ENCODE assay signal across 19 cellular contexts in genomic region chr20:56003966-56004365, GRCh38. TPM values are rescaled to one million over a fixed set of nuclear protein-coding genes. Genes with fewer than 3 reads are reported as not detected.
DNase-seq lines count a peak whose midpoint lies in the region; ATAC-seq and TF ChIP-seq lines count a peak whose summit lies in the region.
"Had no signal": no experiment of that assay in that cellular context is flagged by ENCODE, and none has a peak within 500 bp of the region (broad histone marks: within the 10 kb centered on the region; RNA-seq: fewer than 3 reads in every experiment).

No MANE protein-coding gene starts in this region.

- peak in 1 of 2 donors; percentile 22 for TF ChIP-seq RAD21 in liver (IDR thresholded peaks at IDR 0.05)

- peak in 4 of 10 donors; percentile 10 to 54 (median 35) for DNase-seq in dorsolateral prefrontal cortex
- peak; percentile 46 for DNase-seq in testis
- DNase-seq in NCI-H2171 treated with DMSO at 0.1 percent for 48 hours (lab: John Stamatoyannopoulos, UW), result no peak
- DNase-seq: activated CD4-positive, alpha-beta memory T cell treated with anti-CD3 and anti-CD28 coated beads, Interleukin-2, amount 10 ng/mL, durations not matched to agents 7 days and 5 days; NCI-H187 treated with DMSO at 0.1 percent for 48 hours; NCI-H524; SW 1271 had no signal

- TF ChIP-seq CTCF in dorsolateral prefrontal cortex (IDR thresholded peaks at IDR 0.05 in 54 of 56, conservative IDR thresholded peaks at IDR 0.05 in 2 of 56; ENCODE audit: low read depth in 1 of 56, partially characterized antibody in 56 of 56) (no peak), liver (IDR thresholded peaks at IDR 0.05; ENCODE audit: low read depth, low read length, missing input control) (no peak), testis (IDR thresholded peaks at IDR 0.05) (no peak)

- H3K27me3 ChIP-seq in HUES6 (ENCODE audit: control insufficient read depth, insufficient read depth, low read length) (peaks cover 92% of the 10 kb centered on the region), dorsolateral prefrontal cortex (peaks cover 0 to 77% (median 41%) of the 10 kb centered on the region in 45 donors), liver (ENCODE audit: control insufficient read depth in 4 of 4, insufficient read depth in 4 of 4, low read length in 3 of 4) (peaks cover 0 to 4% (median 1%) of the 10 kb centered on the region in 4 donors), testis (no peaks in the 10 kb centered on the region)
- H3K27me3 ChIP-seq: BLaER1 treated with 17β-estradiol and CSF1 and Interleukin-3, amounts not matched to agents 10 nM and 100 nM had no signal

- no peaks in the 10 kb centered on the region for H3K36me3 ChIP-seq in HUES6 (ENCODE audit: control insufficient read depth, insufficient read depth, low read length)
- no peaks in the 10 kb centered on the region for H3K36me3 ChIP-seq in liver (ENCODE audit: control insufficient read depth in 4 of 4, insufficient read depth in 3 of 4, low read depth in 1 of 4, low read length in 3 of 4)
- no peaks in the 10 kb centered on the region for H3K36me3 ChIP-seq in testis (ENCODE audit: low read depth, missing control alignments)
- H3K36me3 ChIP-seq: adrenal gland; BLaER1 treated with 17β-estradiol and CSF1 and Interleukin-3, amounts not matched to agents 10 nM and 100 nM; gastroesophageal sphincter had no signal

- no peak for TF ChIP-seq POLR2A in testis (IDR thresholded peaks at IDR 0.05)

- H3K27ac ChIP-seq in HUES6 (ENCODE audit: low read depth, low read length) (no peak overlapping the region), dorsolateral prefrontal cortex (peak overlapping the region in 22 of 59 donors; percentile 9 to 73 (median 58)), liver (ENCODE audit: low read depth in 1 of 2, low read length in 2 of 2) (no peak overlapping the region), testis (no peak overlapping the region)
- H3K27ac ChIP-seq: BLaER1 treated with 17β-estradiol and CSF1 and Interleukin-3, amounts not matched to agents 10 nM and 100 nM; gastroesophageal sphincter had no signal

- intact Hi-C loops in dorsolateral prefrontal cortex (cut with DNase I) (no loop called here), testis (cut with DNase I; ENCODE audit: low total_unique reads) (no loop called here)

- peaks cover 3% of the 10 kb centered on the region; the same call in 1 of the 2 replicates for H3K4me1 ChIP-seq in HUES6 (ENCODE audit: control insufficient read depth, insufficient read depth, low read length)
- H3K4me1 ChIP-seq in liver (ENCODE audit: control insufficient read depth in 4 of 4, insufficient read depth in 4 of 4, low read length in 3 of 4), result peaks cover 24 to 47% (median 36%) of the 10 kb centered on the region in 4 donors
- no peaks in the 10 kb centered on the region for H3K4me1 ChIP-seq in testis
- H3K4me1 ChIP-seq: adrenal gland; BLaER1 treated with 17β-estradiol and CSF1 and Interleukin-3, amounts not matched to agents 10 nM and 100 nM had no signal

- H3K9ac ChIP-seq in HUES6 (ENCODE audit: low read length), result no peak overlapping the region
- no peak overlapping the region for H3K9ac ChIP-seq in liver (ENCODE audit: low read depth in 1 of 2, low read length in 2 of 2)
- H3K9ac ChIP-seq: BLaER1 treated with 17β-estradiol and CSF1 and Interleukin-3, amounts not matched to agents 10 nM and 100 nM had no signal

- 4% methylated on average over 45 of the region's 45 CpGs for WGBS in liver
- WGBS in testis, 2 donors, result 3% methylated on average over 24 of the region's 45 CpGs; no CpG with 5 or more reads in 1 of the 2 donors

- H3K4me3 ChIP-seq in HUES6 (ENCODE audit: low read depth, low read length) (peak overlapping the region; percentile 60), dorsolateral prefrontal cortex (peak overlapping the region in 54 of 59 donors; percentile 11 to 68 (median 52)), liver (ENCODE audit: low read depth in 1 of 3, low read length in 3 of 3) (no peak overlapping the region), testis (peak overlapping the region; percentile 40)
- H3K4me3 ChIP-seq: BLaER1 treated with 17β-estradiol and CSF1 and Interleukin-3, amounts not matched to agents 10 nM and 100 nM had no signal

- H3K9me3 ChIP-seq in HUES6 (ENCODE audit: control insufficient read depth, insufficient read depth, low read depth, low read length) (peaks cover 2% of the 10 kb centered on the region; the same call in 1 of the 2 replicates), liver (ENCODE audit: control insufficient read depth in 4 of 4, low read length in 3 of 4) (no peaks in the 10 kb centered on the region), testis (no peaks in the 10 kb centered on the region)
- H3K9me3 ChIP-seq: adrenal gland, gastroesophageal sphincter had no signal

- no peak for ATAC-seq in HG03039 (IDR thresholded peaks at IDR 0.05; ENCODE audit: unreplicated experiment)
- ATAC-seq in GM21367 (IDR thresholded peaks at IDR 0.05; ENCODE audit: unreplicated experiment), result no peak
- ATAC-seq: gastroesophageal sphincter, Panc1 had no signal

TF ChIP-seq in liver, 16 proteins besides CTCF, POLR2A, EP300 and RAD21:
- no peak for TF ChIP-seq HNF4G (IDR thresholded peaks at IDR 0.05)
- TF ChIP-seq ZBTB33 (IDR thresholded peaks at IDR 0.05), result no peak
- TF ChIP-seq GABPA (IDR thresholded peaks at IDR 0.05 in 1 of 2, conservative IDR thresholded peaks at IDR 0.05 in 1 of 2), result no peak
- peak; percentile 94 for TF ChIP-seq REST (IDR thresholded peaks at IDR 0.05)
- no peak for TF ChIP-seq FOXA1 (IDR thresholded peaks at IDR 0.05)
- no peak for TF ChIP-seq FOXA2 (IDR thresholded peaks at IDR 0.05)
- TF ChIP-seq, protein P1, sequence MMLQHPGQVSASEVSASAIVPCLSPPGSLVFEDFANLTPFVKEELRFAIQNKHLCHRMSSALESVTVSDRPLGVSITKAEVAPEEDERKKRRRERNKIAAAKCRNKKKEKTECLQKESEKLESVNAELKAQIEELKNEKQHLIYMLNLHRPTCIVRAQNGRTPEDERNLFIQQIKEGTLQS (IDR thresholded peaks at IDR 0.05), result no peak
- TF ChIP-seq SP1 (IDR thresholded peaks at IDR 0.05), result no peak

RNA-seq across cellular contexts. Expression of gene CBLN4, which starts 1.4 kb away (rescaled TPM):
- 10 to 100 TPM in 112 of 120 experiments, 1 to 10 TPM in 8; 3.0 to 55.0 (median 20.6) TPM for total RNA-seq in dorsolateral prefrontal cortex
- total RNA-seq in liver, result under 1 TPM; 0.42 to 0.47 TPM
- under 1 TPM; 0.09 to 0.57 TPM for polyA plus RNA-seq in liver
- total RNA-seq in testis, result 1 to 10 TPM; 3.1 to 3.4 TPM
- 6.0 TPM for polyA plus RNA-seq in testis (ENCODE audit: insufficient read depth, low read depth, low replicate concordance)
- total RNA-seq: activated CD4-positive, alpha-beta memory T cell treated with anti-CD3 and anti-CD28 coated beads, Interleukin-2, amount 10 ng/mL, durations not matched to agents 7 days and 5 days; activated T-helper 1 cell treated with anti-CD3 and anti-CD28 coated beads, Interleukin-12 subunit alpha, Interleukin-12 subunit beta, Interleukin-2, Interleukin-4 antibody, amounts not matched to agents 30 ng/mL and 10 ng/mL and 1 ng/mL, durations not matched to agents 14 hours and 24 hours and 36 hours; endothelial cell of umbilical vein; subcutaneous adipose tissue had no signal
- polyA plus RNA-seq: endothelial cell of umbilical vein, keratinocyte had no signal

Comparison
In these comparisons a context has a peak if more than half of its experiments do, and no peak if none do; other contexts are left out.
1. H3K4me3 ChIP-seq: peak in HUES6 (single experiment), dorsolateral prefrontal cortex (54 of 59) and testis (2 of 2); none in liver (0 of 3).